Comparison of ENCODE assay signal across 13 cellular contexts in genomic region chr4:183747380-183747779, GRCh38.
A peak's percentile ranks its signal among the peaks of the same experiment; 100 is the strongest.
DNase-seq lines count a peak whose midpoint lies in the region; ATAC-seq and TF ChIP-seq lines count a peak whose summit lies in the region.
"Had no signal": no experiment of that assay in that cellular context is flagged by ENCODE, and none has a peak within 500 bp of the region (broad histone marks: within the 10 kb centered on the region; RNA-seq: fewer than 3 reads in every experiment).

No MANE protein-coding gene starts in this region.

- H3K9ac ChIP-seq in SK-N-MC (ENCODE audit: insufficient read length): no peak overlapping the region

- no peaks in the 10 kb centered on the region for H3K27me3 ChIP-seq in right lobe of liver
- H3K27me3 ChIP-seq: BE2C had no signal

- H3K36me3 ChIP-seq in SK-N-MC (ENCODE audit: insufficient read depth, low read length) (no peaks in the 10 kb centered on the region), right lobe of liver (no peaks in the 10 kb centered on the region)
- H3K36me3 ChIP-seq: BE2C had no signal

- intact Hi-C loops in left colon (cut with DNase I, micrococcal nuclease): no loop called here
- intact Hi-C loops in right lobe of liver (cut with DNase I): no loop called here
- intact Hi-C loops in posterior cingulate gyrus (cut with DNase I): no loop called here

- no peak for TF ChIP-seq POLR2A in right lobe of liver (IDR thresholded peaks at IDR 0.05)

- H3K9me3 ChIP-seq in SK-N-MC (ENCODE audit: low read depth, low read length) (no peaks in the 10 kb centered on the region; the same call in 1 of the 2 replicates), right lobe of liver (no peaks in the 10 kb centered on the region)
- H3K9me3 ChIP-seq: BE2C had no signal

- no peak for TF ChIP-seq CTCF in right lobe of liver (IDR thresholded peaks at IDR 0.05)

- no peaks in the 10 kb centered on the region for H3K4me1 ChIP-seq in right lobe of liver

- no peak overlapping the region; the same call in 1 of the 2 replicates for H3K4me3 ChIP-seq in SK-N-MC
- no peak overlapping the region for H3K4me3 ChIP-seq in right lobe of liver

- ATAC-seq in left colon (peak; percentile 64), GM18517 (IDR thresholded peaks at IDR 0.05; ENCODE audit: unreplicated experiment) (no peak), right lobe of liver (no peak)
- ATAC-seq: CD8-positive, alpha-beta T cell had no signal

- WGBS in right lobe of liver (ENCODE audit: insufficient coverage, low coverage, low lambda C conversion rate, missing lambda C conversion rate): 78% methylated on average over 2 of the region's 2 CpGs

- H3K27ac ChIP-seq in SK-N-MC (peak overlapping the region; percentile 88), right lobe of liver (no peak overlapping the region)
- H3K27ac ChIP-seq: C4-2B had no signal

- DNase-seq in SK-N-MC (ENCODE audit: low read depth, low spot score) (no peak), left colon (no peak), renal cortical epithelial cell (ENCODE audit: low read depth) (peak; percentile 8), AML-193 (lab: John Stamatoyannopoulos, UW) (no peak), right lobe of liver (no peak), posterior cingulate gyrus (no peak)
- DNase-seq: CD8-positive, alpha-beta T cell; DMS153; GOT3; H9 had no signal
